Comparison of ENCODE assay signal across 17 cellular contexts in genomic region chr19:47417107-47417745, GRCh38. TPM values are rescaled to one million over a fixed set of nuclear protein-coding genes. Genes with fewer than 3 reads are reported as not detected.
DNase-seq lines count a peak whose midpoint lies in the region; ATAC-seq and TF ChIP-seq lines count a peak whose summit lies in the region.
"Had no signal": no experiment of that assay in that cellular context is flagged by ENCODE, and none has a peak within 500 bp of the region (broad histone marks: within the 10 kb centered on the region; RNA-seq: fewer than 3 reads in every experiment).

No MANE protein-coding gene starts in this region.

- BruUV-seq in A673 (replicated peaks; lab: Mats Ljungman, UMichigan): TSS peak; percentile 19

- H2BK5ac ChIP-seq in H9 (ENCODE audit: insufficient read length, low read length): no peak overlapping the region

- no peak overlapping the region for H2BK12ac ChIP-seq in H9 (ENCODE audit: insufficient read length, low read depth, low read length)

- H3K36me3 Mint-ChIP-seq in H9 (ENCODE audit: insufficient read depth in 1 of 3, low read depth in 3 of 3) (peaks cover 13 to 20% (median 15%) of the 10 kb centered on the region in 3 experiments), endodermal cell (ENCODE audit: low read depth) (peaks cover 29% of the 10 kb centered on the region), naive B cell (peaks cover 2 to 12% of the 10 kb centered on the region in 2 donors)

- H2BK15ac ChIP-seq in H9 (ENCODE audit: low read depth, low read length): no peak overlapping the region

- H3K79me2 ChIP-seq in H9 (ENCODE audit: insufficient read depth, low read length): no peaks in the 10 kb centered on the region

- no peak overlapping the region for H3K14ac ChIP-seq in H9 (ENCODE audit: insufficient read depth, low read length)

- H3K4me2 ChIP-seq in H9 (ENCODE audit: insufficient read depth, insufficient read length, low read length): peak overlapping the region; percentile 62

- H3K9me3 Mint-ChIP-seq in H9: no peaks in the 10 kb centered on the region
- H3K9me3 Mint-ChIP-seq in endodermal cell: no peaks in the 10 kb centered on the region
- H3K9me3 Mint-ChIP-seq in naive B cell: peaks cover 0 to 6% (median 0%) of the 10 kb centered on the region in 7 donors
- H3K9me3 Mint-ChIP-seq: activated T-cell treated with anti-CD3 and anti-CD28 coated beads, Interleukin-2, amount 50 U/mL, for 24 hours had no signal

- H2BK20ac ChIP-seq in H9 (ENCODE audit: low read depth, low read length, poor library complexity, severe bottlenecking): no peak overlapping the region

- H4K8ac ChIP-seq in H9 (replicated peaks; ENCODE audit: insufficient read length, low read depth, low read length): no peak overlapping the region

- H3K27ac ChIP-seq in A673 (ENCODE audit: low read depth, low read length, poor library complexity, severe bottlenecking): no peak overlapping the region
- no peak overlapping the region for H3K27ac ChIP-seq in H9 (ENCODE audit: insufficient read length, low read depth, low read length)
- H3K27ac ChIP-seq in endodermal cell (ENCODE audit: low read depth, low read length): no peak overlapping the region
- H3K27ac ChIP-seq: gastroesophageal sphincter, left ventricle myocardium inferior, vagina had no signal

- H3K23ac ChIP-seq in H9 (ENCODE audit: insufficient read length, low read depth, low read length): no peak overlapping the region

- H3K27me3 ChIP-seq in A673 (replicated peaks; ENCODE audit: insufficient read depth, low read depth, low read length, poor library complexity) (peaks cover 11% of the 10 kb centered on the region), H9 (ENCODE audit: insufficient read depth, low read length) (peaks cover 20% of the 10 kb centered on the region; the same call in 1 of the 2 replicates), endodermal cell (ENCODE audit: control insufficient read depth, insufficient read depth, low read length, poor library complexity, severe bottlenecking) (peaks cover 10% of the 10 kb centered on the region)

- H3K27ac Mint-ChIP-seq in H9 (no peak overlapping the region), endodermal cell (no peak overlapping the region), naive B cell (no peak overlapping the region)
- H3K27ac Mint-ChIP-seq: activated T-cell treated with anti-CD3 and anti-CD28 coated beads, Interleukin-2, amount 50 U/mL, for 24 hours had no signal

- no peak overlapping the region for H3T11ph ChIP-seq in H9 (ENCODE audit: low read length)

- H4K20me1 ChIP-seq in H9 (ENCODE audit: control insufficient read depth, insufficient read depth, insufficient read length): no peaks in the 10 kb centered on the region

- H3K18ac ChIP-seq in H9 (ENCODE audit: insufficient read length, low read depth, low read length): no peak overlapping the region

- no peak overlapping the region for H2AFZ ChIP-seq in H9 (ENCODE audit: low read length)

- H3K4me1 Mint-ChIP-seq in H9 (peaks cover 37 to 56% of the 10 kb centered on the region in 2 experiments), endodermal cell (peaks cover 33% of the 10 kb centered on the region), naive B cell (peaks cover 26 to 47% (median 38%) of the 10 kb centered on the region in 3 donors)

- peaks cover 32% of the 10 kb centered on the region for H3K4me1 ChIP-seq in A673 (ENCODE audit: insufficient read depth, low read length, poor library complexity, severe bottlenecking)
- H3K4me1 ChIP-seq in H9 (ENCODE audit: insufficient read depth, low read length): peaks cover 5% of the 10 kb centered on the region; the same call in 1 of the 2 replicates
- H3K4me1 ChIP-seq in endodermal cell (ENCODE audit: control insufficient read depth, insufficient read depth, low read length): no peaks in the 10 kb centered on the region

- H4K91ac ChIP-seq in H9 (ENCODE audit: insufficient read length, low read depth, low read length): no peak overlapping the region

- H3K36me3 ChIP-seq in A673 (ENCODE audit: insufficient read depth, low read length, poor library complexity, severe bottlenecking): no peaks in the 10 kb centered on the region
- peaks cover 17% of the 10 kb centered on the region for H3K36me3 ChIP-seq in endodermal cell (ENCODE audit: control insufficient read depth, insufficient read depth, low read length)
- H3K36me3 ChIP-seq: left ventricle myocardium inferior, vagina had no signal

- H3K9me3 ChIP-seq in A673 (ENCODE audit: low read depth, low read length, poor library complexity, severe bottlenecking) (no peaks in the 10 kb centered on the region), H9 (ENCODE audit: control insufficient read depth, low read depth, low read length) (no peaks in the 10 kb centered on the region), endodermal cell (ENCODE audit: control insufficient read depth, low read length) (no peaks in the 10 kb centered on the region)
- H3K9me3 ChIP-seq: gastroesophageal sphincter, left ventricle myocardium inferior, vagina had no signal

- peaks cover 26% of the 10 kb centered on the region for H3K23me2 ChIP-seq in H9 (ENCODE audit: insufficient read length, low read depth, low read length, poor library complexity, severe bottlenecking)

- TF ChIP-seq CTCF in A673 (conservative IDR thresholded peaks at IDR 0.05; ENCODE audit: low read depth, low read length) (no peak), H9 (conservative IDR thresholded peaks at IDR 0.05) (no peak), endodermal cell (conservative IDR thresholded peaks at IDR 0.05) (no peak)

- H3K4me3 Mint-ChIP-seq in H9 (peak overlapping the region; percentile 68 to 92), endodermal cell (peak overlapping the region; percentile 76), naive B cell (peak overlapping the region in 5 of 8 donors; percentile 53 to 71 (median 62))

- no peaks in the 10 kb centered on the region for H3K79me1 ChIP-seq in H9 (ENCODE audit: insufficient read depth, low read depth, low read length, poor library complexity, severe bottlenecking)

- no CpG with 5 or more reads among the region's 18 CpGs for WGBS in H9 (ENCODE audit: extremely low coverage, insufficient read length, low lambda C conversion rate)
- WGBS in endodermal cell (ENCODE audit: insufficient coverage in 1 of 2, insufficient read length in 1 of 2), 2 experiments: 56 to 66% methylated on average over 11 to 18 of the region's 18 CpGs

- H3K4me3 ChIP-seq in A673 (ENCODE audit: low read depth, low read length, poor library complexity, severe bottlenecking) (no peak overlapping the region), endodermal cell (ENCODE audit: low read length) (peak overlapping the region; percentile 87)

- DNase-seq in A673 (ENCODE audit: low spot score) (peak; percentile 23), H9 (no peak), endodermal cell (no peak), naive B cell (no peak), mesenteric fat pad (ENCODE audit: low spot score) (no peak), NCI-H2029 (lab: John Stamatoyannopoulos, UW) (no peak), KBM-7 (no peak)
- no peak for DNase-seq in activated CD4-positive, alpha-beta T cell treated with anti-CD3 and anti-CD28 coated beads, Interleukin-2, amount 50 U/mL, for 1 hour
- DNase-seq: activated CD4-positive, alpha-beta T cell treated with anti-CD3 and anti-CD28 coated beads for 1 hour; activated T-cell treated with anti-CD3 and anti-CD28 coated beads, Interleukin-2, amount 50 U/mL, for 24 hours; amniotic stem cell; dermis blood vessel endothelial cell; KG1; left ventricle myocardium inferior; NCI-H1930 had no signal

- no peak overlapping the region for H2BK120ac ChIP-seq in H9 (ENCODE audit: low read depth, low read length, poor library complexity, severe bottlenecking)

- H2AK5ac ChIP-seq in H9 (ENCODE audit: insufficient read length, low read length): no peak overlapping the region

- POLR2A ChIA-PET in A673 (lab: Charles Lee; ENCODE audit: low non-redundant PET): no interaction called here

- H3K27me3 Mint-ChIP-seq in H9 (ENCODE audit: low read depth): peaks cover 51% of the 10 kb centered on the region
- H3K27me3 Mint-ChIP-seq in endodermal cell (ENCODE audit: insufficient read depth): peaks cover 34% of the 10 kb centered on the region
- H3K27me3 Mint-ChIP-seq in naive B cell: peaks cover 47 to 90% (median 90%) of the 10 kb centered on the region in 3 donors

- no peak for ATAC-seq in naive B cell (ENCODE audit: low read depth in 2 of 2)
- ATAC-seq: gastroesophageal sphincter had no signal

- CTCF ChIA-PET in A673 (lab: Charles Lee): no interaction called here

- H3K9ac ChIP-seq in H9 (ENCODE audit: extremely low read depth, insufficient read length, low read length) (no peak overlapping the region), endodermal cell (ENCODE audit: extremely low read depth, low read length, poor library complexity, severe bottlenecking) (no peak overlapping the region)

- in situ Hi-C loops in KBM-7 (cut with MboI; ENCODE audit: low pct_unique_long_range_greater_than_20kb, low sequenced_read_pairs): no loop called here

- H3K4ac ChIP-seq in H9 (ENCODE audit: low read depth, low read length): no peak overlapping the region

- intact Hi-C loops in A673 (cut with micrococcal nuclease; ENCODE audit: unreplicated experiment): no loop called here

- no peak overlapping the region for H4K5ac ChIP-seq in H9 (ENCODE audit: insufficient read length, low read depth, low read length)

- no peak overlapping the region for H3K56ac ChIP-seq in H9 (ENCODE audit: insufficient read length, low read depth, low read length)

RNA-seq across cellular contexts. Expression of gene MEIS3, which starts 2.1 kb away (rescaled TPM):
- total RNA-seq in A673 (2021) (9.6 and 21.3 TPM in 2 replicates), H9 (2021) (43.8 and 44.0 TPM in 2 replicates), endodermal cell (100 to 1,000 TPM in 1 of 2 donors, 10 to 100 TPM in 1; 47.7 to 132 TPM), mesenteric fat pad (15.9 TPM)
- polyA plus RNA-seq in endodermal cell (2013, experiment 1 of 2): 150 TPM
- 154 TPM for polyA plus RNA-seq in endodermal cell (2013, experiment 2 of 2)
- polyA plus RNA-seq in naive B cell (ENCODE audit: low read depth in 6 of 6): not detected
- total RNA-seq: dermis blood vessel endothelial cell had no signal

RNA-seq across cellular contexts. Expression of gene SLC8A2, which starts 54.5 kb away (rescaled TPM):
- total RNA-seq in A673 (2021) (3.2 and 6.6 TPM in 2 replicates), H9 (2021) (10.7 and 11.3 TPM in 2 replicates), endodermal cell (1 to 10 TPM; 2.5 to 3.6 TPM), mesenteric fat pad (not detected)
- 4.1 TPM for polyA plus RNA-seq in endodermal cell (2013, experiment 1 of 2)
- 2.6 TPM for polyA plus RNA-seq in endodermal cell (2013, experiment 2 of 2)
- not detected for polyA plus RNA-seq in naive B cell (ENCODE audit: low read depth in 6 of 6)
